8 cellular contexts compared by ENCODE assay signal in the genomic region with DNA sequence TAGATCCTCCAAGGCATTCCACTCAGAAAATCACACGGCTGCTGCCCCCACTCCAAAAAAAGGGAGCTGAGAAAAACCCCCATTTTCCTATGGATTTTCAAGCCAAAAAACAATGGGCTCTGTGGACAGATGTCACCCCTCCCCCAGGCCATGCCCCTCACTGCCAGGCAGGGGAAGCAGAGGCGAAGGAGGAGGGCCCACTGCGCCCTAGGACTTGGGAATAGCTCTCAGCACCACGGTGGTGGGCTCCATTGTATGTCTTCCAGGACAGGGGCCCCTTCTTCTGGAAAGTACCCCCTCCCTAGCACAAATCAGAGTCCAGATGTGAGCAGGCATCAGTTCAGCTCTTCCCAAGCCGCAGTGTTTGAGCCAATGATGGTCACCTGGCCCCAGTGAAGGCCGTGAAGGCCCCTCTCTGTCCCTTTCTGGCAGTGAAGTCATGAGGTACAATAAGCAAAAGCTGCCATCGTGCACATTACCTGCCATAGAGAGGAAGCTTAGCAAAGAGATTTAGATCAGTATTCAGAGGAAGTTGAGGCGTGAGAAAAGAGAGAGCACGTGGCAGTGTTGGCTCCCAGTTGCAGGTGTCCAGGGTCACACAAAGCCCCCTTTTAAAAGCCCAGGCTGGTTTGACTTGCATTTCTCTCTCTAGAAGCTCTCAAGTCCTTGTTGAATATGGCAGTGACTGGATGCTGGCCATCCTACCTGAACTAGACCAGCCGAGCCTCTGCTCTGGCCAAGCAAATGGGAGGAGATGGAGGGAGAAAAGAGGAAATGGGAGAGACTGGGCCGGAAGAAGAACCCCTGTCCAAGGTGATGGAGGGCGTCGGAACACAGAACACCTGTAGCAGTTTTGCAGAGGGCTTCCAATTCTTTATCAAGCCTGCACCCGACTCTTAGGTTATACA.
DNase-seq lines count a peak whose midpoint lies in the region; ATAC-seq and TF ChIP-seq lines count a peak whose summit lies in the region.

No MANE protein-coding gene starts in this region.

- no peaks in the 10 kb centered on the region for H3K27me3 ChIP-seq in heart right ventricle
- H3K27me3 ChIP-seq in ascending aorta: no peaks in the 10 kb centered on the region
- H3K27me3 ChIP-seq in muscle layer of colon (ENCODE audit: control insufficient read depth in 1 of 2, insufficient read depth in 2 of 2, low read length in 2 of 2): no peaks in the 10 kb centered on the region
- no peaks in the 10 kb centered on the region for H3K27me3 ChIP-seq in uterus

- intact Hi-C loops in heart right ventricle (cut with DNase I): loop anchor here in 7 of 10 donors (5.0 to 10.0 kb wide), 12 partner anchors 57 to 485 kb away; partner anchors contain the start of gene IRF2BP2 (in 1 of the 7)
- intact Hi-C loops in left cardiac atrium (cut with DNase I): loop anchor here in 1 of 2 donors (5.0 kb wide), 4 partner anchors 62 to 367 kb away; partner anchors contain the start of gene IRF2BP2
- intact Hi-C loops in ascending aorta (cut with DNase I): loop anchor here (1.0 to 5.0 kb wide), 6 partner anchors 8 to 482 kb away; partner anchors contain the start of gene IRF2BP2
- intact Hi-C loops in uterus (cut with DNase I; ENCODE audit: low total_unique reads): loop anchor here (5.0 to 10.0 kb wide), 2 partner anchors 255 to 372 kb away; no protein-coding TSS in a partner anchor

- H3K9me3 ChIP-seq in heart right ventricle (no peaks in the 10 kb centered on the region), ascending aorta (no peaks in the 10 kb centered on the region), muscle layer of colon (ENCODE audit: low read length) (no peaks in the 10 kb centered on the region), uterus (no peaks in the 10 kb centered on the region)

- H3K27ac ChIP-seq in heart right ventricle (peak overlapping the region; percentile 83 to 98 (median 88)), ascending aorta (peak overlapping the region; percentile 98 to 99), muscle layer of colon (ENCODE audit: low read depth, low read length) (peak overlapping the region; percentile 70), uterus (peak overlapping the region; percentile 92 to 93)

- TF ChIP-seq POLR2A in uterus (IDR thresholded peaks at IDR 0.05): no peak

- ATAC-seq in heart right ventricle: no peak
- ATAC-seq in left cardiac atrium: no peak
- no peak for ATAC-seq in HG03280 (IDR thresholded peaks at IDR 0.05; ENCODE audit: unreplicated experiment)
- no peak for ATAC-seq in HG02970 (IDR thresholded peaks at IDR 0.05; ENCODE audit: low FRiP score, unreplicated experiment)

- H3K4me3 ChIP-seq in heart right ventricle (peak overlapping the region in 5 of 10 donors; percentile 3 to 47 (median 10)), ascending aorta (peak overlapping the region in 1 of 2 donors; percentile 44), muscle layer of colon (ENCODE audit: low read depth in 1 of 2, low read length in 2 of 2) (peak overlapping the region in 1 of 2 donors; percentile 14), uterus (no peak overlapping the region)

- H3K36me3 ChIP-seq in heart right ventricle (no peaks in the 10 kb centered on the region), ascending aorta (no peaks in the 10 kb centered on the region), muscle layer of colon (ENCODE audit: insufficient read depth, low read length) (no peaks in the 10 kb centered on the region), uterus (no peaks in the 10 kb centered on the region)

- no peak overlapping the region for H3K9ac ChIP-seq in muscle layer of colon (ENCODE audit: low read length)

- TF ChIP-seq CTCF in heart right ventricle (IDR thresholded peaks at IDR 0.05) (no peak), ascending aorta (IDR thresholded peaks at IDR 0.05) (no peak), uterus (IDR thresholded peaks at IDR 0.05) (peak in 1 of 4 experiments; percentile 4)

- 70 to 75% methylated on average over 14 of the region's 14 CpGs for WGBS in heart right ventricle, 2 donors

- DNase-seq in heart right ventricle: no peak
- DNase-seq in left cardiac atrium: no peak
- DNase-seq in ascending aorta (ENCODE audit: low spot score in 2 of 2): no peak
- DNase-seq in uterus: no peak
- DNase-seq in hypothalamus (lab: John Stamatoyannopoulos, UW): no peak

- H3K4me1 ChIP-seq in heart right ventricle (peaks cover 16 to 100% (median 60%) of the 10 kb centered on the region in 9 donors), ascending aorta (peaks cover 12 to 53% of the 10 kb centered on the region in 2 donors), muscle layer of colon (ENCODE audit: insufficient read depth, low read length) (peaks cover 43% of the 10 kb centered on the region), uterus (peaks cover 18 to 21% of the 10 kb centered on the region in 2 donors)
